ENCODE assay signal across 17 cellular contexts in genomic region chr3:48881652-48882114, GRCh38.
"Had no signal": no experiment of that assay in that cellular context is flagged by ENCODE, and none has a peak within 500 bp of the region (broad histone marks: within the 10 kb centered on the region; RNA-seq: fewer than 3 reads in every experiment).

No MANE protein-coding gene starts in this region.

- H3K4me2 ChIP-seq: neural progenitor cell had no signal

- H3K9me3 Mint-ChIP-seq: activated naive CD8-positive, alpha-beta T cell treated with anti-CD3 and anti-CD28 coated beads, Interleukin-2, amount 50 U/mL, for 24 hours; brain; neural progenitor cell; stimulated activated naive B cell treated with anti-CD40 and anti-IgM and Interleukin-4, amounts not matched to agents 10 μg/mL and 1 μg/mL and 100 μg/mL, for 72 hours had no signal

- H2AFZ ChIP-seq: neural progenitor cell had no signal

- H3K9me3 ChIP-seq: esophagus muscularis mucosa, ovary, sigmoid colon, spleen, tibial artery had no signal

- DNase-seq: activated CD4-positive, alpha-beta T cell treated with anti-CD3 and anti-CD28 coated beads for 36 hours; activated CD4-positive, alpha-beta T cell treated with anti-CD3 and anti-CD28 coated beads, Interleukin-2, amount 50 U/mL, for 48 hours; activated naive CD8-positive, alpha-beta T cell treated with anti-CD3 and anti-CD28 coated beads, Interleukin-2, amount 50 U/mL, for 24 hours; anterior cingulate cortex; effector CD8-positive, alpha-beta T cell; mammary epithelial cell; midbrain; ovary; sigmoid colon; spleen; stimulated activated CD4-positive, alpha-beta T cell treated with anti-CD3 and anti-CD28 coated beads, Interleukin-4, amount 100 ng/mL, for 4 hours; stimulated activated naive B cell treated with anti-CD40 and anti-IgM and Interleukin-4, amounts not matched to agents 10 μg/mL and 1 μg/mL and 100 μg/mL, for 72 hours; T-helper 2 cell; tibial artery had no signal

- H3K4me3 ChIP-seq: esophagus muscularis mucosa, neural progenitor cell, ovary, sigmoid colon, spleen, tibial artery had no signal

- H3K27me3 Mint-ChIP-seq: activated CD4-positive, alpha-beta T cell treated with anti-CD3 and anti-CD28 coated beads for 36 hours; activated naive CD8-positive, alpha-beta T cell treated with anti-CD3 and anti-CD28 coated beads, Interleukin-2, amount 50 U/mL, for 24 hours; brain; stimulated activated naive B cell treated with anti-CD40 and anti-IgM and Interleukin-4, amounts not matched to agents 10 μg/mL and 1 μg/mL and 100 μg/mL, for 72 hours had no signal

- H3K36me3 Mint-ChIP-seq: neural progenitor cell had no signal

- H3K9ac ChIP-seq: neural progenitor cell had no signal

- H3K36me3 ChIP-seq: neural progenitor cell, ovary had no signal

- H3K27ac ChIP-seq: esophagus muscularis mucosa, neural progenitor cell, ovary, sigmoid colon, spleen, tibial artery had no signal

- H3K4me3 Mint-ChIP-seq: activated CD4-positive, alpha-beta T cell treated with anti-CD3 and anti-CD28 coated beads for 36 hours; activated naive CD8-positive, alpha-beta T cell treated with anti-CD3 and anti-CD28 coated beads, Interleukin-2, amount 50 U/mL, for 24 hours; brain; neural progenitor cell; stimulated activated naive B cell treated with anti-CD40 and anti-IgM and Interleukin-4, amounts not matched to agents 10 μg/mL and 1 μg/mL and 100 μg/mL, for 72 hours had no signal

- H3K4me1 ChIP-seq: neural progenitor cell, sigmoid colon, tibial artery had no signal

- ATAC-seq: activated CD4-positive, alpha-beta T cell treated with anti-CD3 and anti-CD28 coated beads for 36 hours; activated naive CD8-positive, alpha-beta T cell treated with anti-CD3 and anti-CD28 coated beads, Interleukin-2, amount 50 U/mL, for 24 hours; stimulated activated naive B cell treated with anti-CD40 and anti-IgM and Interleukin-4, amounts not matched to agents 10 μg/mL and 1 μg/mL and 100 μg/mL, for 72 hours had no signal

- H3K27me3 ChIP-seq: esophagus muscularis mucosa, neural progenitor cell, ovary, sigmoid colon, spleen, tibial artery had no signal

- H3K4me1 Mint-ChIP-seq: activated CD4-positive, alpha-beta T cell treated with anti-CD3 and anti-CD28 coated beads for 36 hours; activated naive CD8-positive, alpha-beta T cell treated with anti-CD3 and anti-CD28 coated beads, Interleukin-2, amount 50 U/mL, for 24 hours; brain; neural progenitor cell had no signal

- H3K27ac Mint-ChIP-seq: activated CD4-positive, alpha-beta T cell treated with anti-CD3 and anti-CD28 coated beads for 36 hours; activated naive CD8-positive, alpha-beta T cell treated with anti-CD3 and anti-CD28 coated beads, Interleukin-2, amount 50 U/mL, for 24 hours; brain; neural progenitor cell had no signal
